In genomic region chr12:97716356-97716755, GRCh38 we compare ENCODE assay signal across 11 cellular contexts.
DNase-seq lines count a peak whose midpoint lies in the region; ATAC-seq and TF ChIP-seq lines count a peak whose summit lies in the region.
"Had no signal": no experiment of that assay in that cellular context is flagged by ENCODE, and none has a peak within 500 bp of the region (broad histone marks: within the 10 kb centered on the region; RNA-seq: fewer than 3 reads in every experiment).

No MANE protein-coding gene starts in this region.

- no peaks in the 10 kb centered on the region for H3K36me3 ChIP-seq in WERI-Rb-1

- H3K27ac Mint-ChIP-seq in activated CD8-positive, alpha-beta T cell treated with anti-CD3 and anti-CD28 coated beads for 36 hours: no peak overlapping the region

- ATAC-seq in left lobe of liver (peak; percentile 33), GM19351 (IDR thresholded peaks at IDR 0.05; ENCODE audit: unreplicated experiment) (no peak), HG02970 (IDR thresholded peaks at IDR 0.05; ENCODE audit: low FRiP score, unreplicated experiment) (no peak)
- no peak for ATAC-seq in activated CD8-positive, alpha-beta T cell treated with anti-CD3 and anti-CD28 coated beads for 36 hours

- POLR2A ChIA-PET in activated CD8-positive, alpha-beta T cell treated with anti-CD3 and anti-CD28 coated beads for 36 hours (lab: Charles Lee): no interaction called here

- H3K27me3 ChIP-seq in WERI-Rb-1 (ENCODE audit: insufficient read depth, low read depth, severe bottlenecking): peaks cover 11% of the 10 kb centered on the region

- no peak overlapping the region for H3K4me3 ChIP-seq in WERI-Rb-1 (ENCODE audit: low read depth, low read length)

- peaks cover 2% of the 10 kb centered on the region for H3K27me3 Mint-ChIP-seq in activated CD8-positive, alpha-beta T cell treated with anti-CD3 and anti-CD28 coated beads for 36 hours

- intact Hi-C loops in activated CD8-positive, alpha-beta T cell treated with anti-CD3 and anti-CD28 coated beads for 36 hours (cut with micrococcal nuclease): no loop called here

- no peaks in the 10 kb centered on the region for H3K4me1 Mint-ChIP-seq in activated CD8-positive, alpha-beta T cell treated with anti-CD3 and anti-CD28 coated beads for 36 hours (ENCODE audit: low read depth)

- H3K27ac ChIP-seq in WERI-Rb-1: no peak overlapping the region

- CTCF ChIA-PET in activated CD8-positive, alpha-beta T cell treated with anti-CD3 and anti-CD28 coated beads for 36 hours (lab: Charles Lee): interaction anchor here (0.6 kb wide), 1 partner anchor 254 kb away, joined by 3 read pairs; no protein-coding TSS in a partner anchor

- peak; percentile 32 for DNase-seq in DMS53 treated with DMSO at 0.1 percent for 48 hours (lab: John Stamatoyannopoulos, UW; ENCODE audit: unreplicated experiment)
- DNase-seq in HuH-7.5 (ENCODE audit: low spot score): peak; percentile 18
- peak; percentile 10 for DNase-seq in WERI-Rb-1
- no peak for DNase-seq in left lobe of liver (ENCODE audit: low spot score)
- DNase-seq in activated CD8-positive, alpha-beta T cell treated with anti-CD3 and anti-CD28 coated beads for 36 hours: no peak
- no peak for DNase-seq in NCI-H187 treated with DMSO at 0.1 percent for 48 hours (lab: John Stamatoyannopoulos, UW)
- DNase-seq: activated CD4-positive, alpha-beta T cell treated with anti-CD3 and anti-CD28 coated beads, Interleukin-2, amount 50 U/mL, for 4 hours; NCI-H774; retina had no signal

- H3K36me3 Mint-ChIP-seq in activated CD8-positive, alpha-beta T cell treated with anti-CD3 and anti-CD28 coated beads for 36 hours (ENCODE audit: low read depth): no peaks in the 10 kb centered on the region

- peak; percentile 48 for TF ChIP-seq CTCF in WERI-Rb-1 (IDR thresholded peaks at IDR 0.05; ENCODE audit: low read depth, low read length)
- TF ChIP-seq CTCF in activated CD8-positive, alpha-beta T cell treated with anti-CD3 and anti-CD28 coated beads for 36 hours (IDR thresholded peaks at IDR 0.05): no peak

- no peak overlapping the region for H3K4me3 Mint-ChIP-seq in activated CD8-positive, alpha-beta T cell treated with anti-CD3 and anti-CD28 coated beads for 36 hours

- H3K9me3 Mint-ChIP-seq in activated CD8-positive, alpha-beta T cell treated with anti-CD3 and anti-CD28 coated beads for 36 hours: peaks cover 4% of the 10 kb centered on the region

- no peaks in the 10 kb centered on the region for H3K9me3 ChIP-seq in WERI-Rb-1 (ENCODE audit: severe bottlenecking)

Comparison
In these comparisons a context has a peak if more than half of its experiments do, and no peak if none do; other contexts are left out.
1. DNase-seq: peak in DMS53 treated with DMSO at 0.1 percent for 48 hours (single experiment), HuH-7.5 (single experiment) and WERI-Rb-1 (single experiment); none in left lobe of liver (single experiment), activated CD8-positive, alpha-beta T cell treated with anti-CD3 and anti-CD28 coated beads for 36 hours (single experiment) and NCI-H187 treated with DMSO at 0.1 percent for 48 hours (single experiment).